In the genomic region with DNA sequence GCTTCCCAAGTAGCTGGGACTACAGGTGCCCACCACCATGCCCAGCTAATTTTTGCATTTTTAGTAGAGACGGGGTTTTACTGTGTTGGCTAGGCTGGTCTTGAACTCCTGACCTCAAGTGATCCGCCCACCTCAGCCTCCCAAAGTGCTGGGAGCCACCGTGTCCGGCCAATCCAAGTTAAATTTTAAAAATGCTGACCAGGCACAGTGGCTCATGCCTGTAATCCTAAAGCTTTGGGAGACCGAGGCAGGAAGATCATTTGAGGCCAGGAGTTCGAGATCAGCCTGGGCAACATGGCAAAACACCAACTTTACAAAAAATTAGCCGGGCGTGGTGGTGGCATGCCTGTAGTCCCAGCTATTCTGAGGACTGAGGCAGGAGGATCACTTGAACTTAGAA, we compare ENCODE assay signal across 1 cellular context. TPM values are rescaled to one million over a fixed set of nuclear protein-coding genes. Genes with fewer than 3 reads are reported as not detected.
"Had no signal": no experiment of that assay in that cellular context is flagged by ENCODE, and none has a peak within 500 bp of the region (broad histone marks: within the 10 kb centered on the region; RNA-seq: fewer than 3 reads in every experiment).

No MANE protein-coding gene starts in this region.

RNA-seq across cellular contexts. Expression of a gene that starts 3.2 kb away (rescaled TPM):
- total RNA-seq: PC-3 had no signal

RNA-seq across cellular contexts. Expression of a gene that starts 31.6 kb away (rescaled TPM):
- total RNA-seq: PC-3 had no signal
